In genomic region chr17:13338421-13338820, GRCh38 we compare ENCODE assay signal across 16 cellular contexts.
A peak's percentile ranks its signal among the peaks of the same experiment; 100 is the strongest.
DNase-seq lines count a peak whose midpoint lies in the region; ATAC-seq and TF ChIP-seq lines count a peak whose summit lies in the region.
"Had no signal": no experiment of that assay in that cellular context is flagged by ENCODE, and none has a peak within 500 bp of the region (broad histone marks: within the 10 kb centered on the region; RNA-seq: fewer than 3 reads in every experiment).

No MANE protein-coding gene starts in this region.

- H2AFZ ChIP-seq in mesenchymal stem cell (ENCODE audit: low read depth, low read length), result no peak overlapping the region

- H2BK5ac ChIP-seq in mesenchymal stem cell (ENCODE audit: low read depth, low read length, poor library complexity, severe bottlenecking), result no peak overlapping the region

- H3K23ac ChIP-seq in mesenchymal stem cell (ENCODE audit: low read length in 2 of 2), result no peak overlapping the region

- no peak overlapping the region for H2BK15ac ChIP-seq in mesenchymal stem cell (ENCODE audit: low read depth, poor library complexity, severe bottlenecking)

- peak overlapping the region in 8 of 12 donors; percentile 36 to 50 (median 42) for H3K4me3 ChIP-seq in heart left ventricle
- no peak overlapping the region for H3K4me3 ChIP-seq in brain microvascular endothelial cell (ENCODE audit: low read depth, low read length)
- H3K4me3 ChIP-seq in mesenchymal stem cell (ENCODE audit: insufficient read depth in 1 of 2, low read depth in 1 of 2, low read length in 2 of 2), result peak overlapping the region in 1 of 2 experiments; percentile 69
- peak overlapping the region in 3 of 5 donors; percentile 18 to 61 (median 53) for H3K4me3 ChIP-seq in subcutaneous abdominal adipose tissue (ENCODE audit: low read depth in 1 of 5, low read length in 5 of 5)
- no peak overlapping the region for H3K4me3 ChIP-seq in body of pancreas
- H3K4me3 ChIP-seq: tibial artery had no signal

- no peak overlapping the region for H3K18ac ChIP-seq in mesenchymal stem cell (ENCODE audit: low read depth in 1 of 2, low read length in 2 of 2)

- H3K27me3 ChIP-seq in heart left ventricle (peaks cover 0 to 3% (median 0%) of the 10 kb centered on the region in 9 donors), brain microvascular endothelial cell (replicated peaks) (no peaks in the 10 kb centered on the region), mesenchymal stem cell (ENCODE audit: control insufficient read depth in 1 of 2, insufficient read depth in 1 of 2, low read length in 2 of 2) (no peaks in the 10 kb centered on the region), subcutaneous abdominal adipose tissue (ENCODE audit: control insufficient read depth in 5 of 5, insufficient read depth in 4 of 5, low read length in 5 of 5) (no peaks in the 10 kb centered on the region), body of pancreas (no peaks in the 10 kb centered on the region)
- H3K27me3 ChIP-seq: ascending aorta had no signal

- TF ChIP-seq POLR2A in heart left ventricle (IDR thresholded peaks at IDR 0.05) (no peak), body of pancreas (IDR thresholded peaks at IDR 0.05) (no peak)

- no peak for ATAC-seq in heart left ventricle
- ATAC-seq in left ventricle myocardium superior, result no peak
- ATAC-seq in GM18909 (IDR thresholded peaks at IDR 0.05; ENCODE audit: poor library complexity, unreplicated experiment), result no peak
- ATAC-seq in body of pancreas, result no peak
- ATAC-seq: natural killer cell treated with Interleukin-12 subunit alpha and Interleukin-12 subunit beta and Interleukin-15 and Interleukin-18, amount 100 ng/mL, for 72 hours; stimulated activated effector memory CD8-positive, alpha-beta T cell treated with anti-CD3 and anti-CD28 coated beads, Interleukin-12 subunit alpha, Interleukin-12 subunit beta, amount 100 ng/mL, for 72 hours had no signal

- H3K4me2 ChIP-seq in mesenchymal stem cell (ENCODE audit: low read length, poor library complexity, severe bottlenecking), result no peak overlapping the region

- H4K91ac ChIP-seq in mesenchymal stem cell (ENCODE audit: low read length), result no peak overlapping the region

- no peaks in the 10 kb centered on the region for H3K79me1 ChIP-seq in mesenchymal stem cell (replicated peaks; ENCODE audit: low read length, poor library complexity, severe bottlenecking)

- no peak overlapping the region for H3K4ac ChIP-seq in mesenchymal stem cell (ENCODE audit: low read depth in 1 of 2, low read length in 2 of 2)

- in situ Hi-C loops in brain microvascular endothelial cell (cut with HindIII; ENCODE audit: low pct_ligation_motif_present, low sequenced_read_pairs), result no loop called here

- TF ChIP-seq CTCF in heart left ventricle (IDR thresholded peaks at IDR 0.05) (no peak), brain microvascular endothelial cell (IDR thresholded peaks at IDR 0.05; ENCODE audit: low read depth, low read length, missing control alignments) (no peak), body of pancreas (IDR thresholded peaks at IDR 0.05) (no peak)

- H2BK120ac ChIP-seq in mesenchymal stem cell (ENCODE audit: low read depth, low read length), result no peak overlapping the region

- H2BK12ac ChIP-seq in mesenchymal stem cell (ENCODE audit: low read length in 2 of 2), result no peak overlapping the region

- H3K27ac ChIP-seq in heart left ventricle, result peak overlapping the region in 2 of 12 donors; percentile 22 to 61
- peak overlapping the region; percentile 54 for H3K27ac ChIP-seq in brain microvascular endothelial cell
- no peak overlapping the region for H3K27ac ChIP-seq in mesenchymal stem cell (ENCODE audit: low read length, poor library complexity, severe bottlenecking)
- no peak overlapping the region for H3K27ac ChIP-seq in subcutaneous abdominal adipose tissue (ENCODE audit: low read depth, low read length)
- no peak overlapping the region for H3K27ac ChIP-seq in body of pancreas
- H3K27ac ChIP-seq: ascending aorta, RWPE1, tibial artery had no signal

- H3K9me3 ChIP-seq in heart left ventricle (no peaks in the 10 kb centered on the region), mesenchymal stem cell (ENCODE audit: control insufficient read depth, low read length) (no peaks in the 10 kb centered on the region), subcutaneous abdominal adipose tissue (ENCODE audit: control insufficient read depth in 5 of 5, low read length in 5 of 5) (no peaks in the 10 kb centered on the region), body of pancreas (no peaks in the 10 kb centered on the region)
- H3K9me3 ChIP-seq: ascending aorta, tibial artery had no signal

- H4K8ac ChIP-seq in mesenchymal stem cell (ENCODE audit: low read length), result no peak overlapping the region

- WGBS in heart left ventricle, 4 donors, result 79 to 86% (median 84%) methylated on average over 1 of the region's 1 CpG
- no CpG with 5 or more reads among the region's 1 CpG for WGBS in mesenchymal stem cell
- WGBS in body of pancreas, 2 donors, result 80 to 93% methylated on average over 1 of the region's 1 CpG

- H3K4me1 ChIP-seq in heart left ventricle, result peaks cover 0 to 5% (median 0%) of the 10 kb centered on the region in 12 donors
- no peaks in the 10 kb centered on the region for H3K4me1 ChIP-seq in mesenchymal stem cell (ENCODE audit: control insufficient read depth, insufficient read depth, low read depth, low read length)
- peaks cover 0 to 4% (median 0%) of the 10 kb centered on the region in 5 donors for H3K4me1 ChIP-seq in subcutaneous abdominal adipose tissue (ENCODE audit: control insufficient read depth in 5 of 5, insufficient read depth in 5 of 5, low read length in 5 of 5)
- peaks cover 7% of the 10 kb centered on the region for H3K4me1 ChIP-seq in body of pancreas
- H3K4me1 ChIP-seq: ascending aorta, tibial artery had no signal

- intact Hi-C loops in heart left ventricle (cut with DNase I), result loop anchor here (2.0 to 10.0 kb wide), 9 partner anchors 226 to 1586 kb away; partner anchors contain the start of gene HS3ST3B1 (in 7 of the 10)
- intact Hi-C loops in left ventricle myocardium superior (cut with micrococcal nuclease), result loop anchor here (5.0 kb wide), 2 partner anchors 254 to 964 kb away; partner anchors contain the start of gene HS3ST3B1
- intact Hi-C loops in body of pancreas (cut with DNase I), result no loop called here

- H2AK5ac ChIP-seq in mesenchymal stem cell (ENCODE audit: low read length, severe bottlenecking), result no peak overlapping the region

- H3K9ac ChIP-seq in mesenchymal stem cell (ENCODE audit: low read length) (peak overlapping the region; percentile 86), subcutaneous abdominal adipose tissue (ENCODE audit: low read length in 5 of 5) (peak overlapping the region in 1 of 5 donors; percentile 6)

- H3K14ac ChIP-seq in mesenchymal stem cell (ENCODE audit: low read length in 2 of 2), result no peak overlapping the region

- no peak for DNase-seq in heart left ventricle
- DNase-seq in left ventricle myocardium superior, result no peak
- DNase-seq in brain microvascular endothelial cell, result no peak
- no peak for DNase-seq in mesenchymal stem cell
- DNase-seq in activated CD8-positive, alpha-beta memory T cell treated with anti-CD3 and anti-CD28 coated beads, Interleukin-2, amount 50 U/mL, for 48 hours, result no peak
- DNase-seq in body of pancreas, result no peak
- DNase-seq: activated CD4-positive, alpha-beta T cell treated with anti-CD3 and anti-CD28 coated beads for 1 hour; activated gamma-delta T cell treated with Interleukin-2 at 50 U/mL for 16 hours; CD4-positive, alpha-beta T cell; tibial artery had no signal

- H3K36me3 ChIP-seq in heart left ventricle (no peaks in the 10 kb centered on the region), brain microvascular endothelial cell (replicated peaks) (no peaks in the 10 kb centered on the region), mesenchymal stem cell (ENCODE audit: control insufficient read depth in 1 of 2, insufficient read depth in 2 of 2, low read depth in 1 of 2, low read length in 2 of 2) (no peaks in the 10 kb centered on the region), subcutaneous abdominal adipose tissue (ENCODE audit: control insufficient read depth in 5 of 5, insufficient read depth in 5 of 5, low read length in 5 of 5) (no peaks in the 10 kb centered on the region), body of pancreas (replicated peaks in 1 of 2; ENCODE audit: insufficient read depth in 1 of 2, low read depth in 2 of 2) (no peaks in the 10 kb centered on the region)
- H3K36me3 ChIP-seq: ascending aorta, tibial artery had no signal

Comparison
In these comparisons a context has a peak if more than half of its experiments do, and no peak if none do; other contexts are left out.
1. H3K4me3 ChIP-seq: peak in heart left ventricle (8 of 12) and subcutaneous abdominal adipose tissue (3 of 5); none in brain microvascular endothelial cell (single experiment) and body of pancreas (0 of 2).